ENCODE assay signal across 1 cellular context in the genomic region with DNA sequence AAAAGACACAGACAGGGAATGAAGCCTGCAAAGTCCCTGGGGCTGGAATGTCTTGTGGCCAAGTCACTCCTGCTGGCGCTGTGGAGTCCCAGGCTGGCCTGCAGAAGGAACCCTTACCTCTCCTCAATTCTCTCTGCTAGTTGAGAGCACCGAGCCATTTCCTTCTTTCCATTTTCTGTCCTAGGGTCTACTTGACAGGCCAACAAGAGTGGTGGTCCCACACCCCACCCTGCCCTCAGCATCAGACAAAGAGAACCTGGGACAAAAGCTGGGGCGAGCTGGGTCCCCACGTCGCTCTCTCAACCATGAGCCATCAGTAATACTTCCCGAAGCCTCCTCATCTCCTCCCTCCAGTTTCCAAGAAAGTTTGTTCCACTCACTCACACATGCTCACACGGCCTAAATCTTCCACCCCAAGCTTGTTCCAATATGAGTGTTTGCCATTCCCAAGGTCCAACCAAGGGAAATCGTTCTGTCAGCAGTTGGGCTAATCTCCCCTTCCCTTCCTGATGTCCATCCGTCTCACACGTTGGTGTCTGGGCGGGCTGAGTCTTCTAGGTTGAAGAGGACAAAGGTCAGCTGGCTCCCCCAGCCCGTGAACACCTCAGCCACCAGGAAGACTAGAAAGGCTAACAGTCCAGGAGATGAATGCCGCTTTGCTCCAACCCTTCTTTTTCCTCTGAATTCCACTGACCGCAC.
TF ChIP-seq lines count a peak whose summit lies in the region.

No MANE protein-coding gene starts in this region.

TF ChIP-seq in GM12878, 131 proteins besides CTCF, POLR2A, EP300 and RAD21:
- TF ChIP-seq RB1 (IDR thresholded peaks at IDR 0.05; ENCODE audit: borderline replicate concordance), result no peak
